Comparison of ENCODE assay signal across 2 cellular contexts in genomic region chr5:168575391-168576372, GRCh38.
TF ChIP-seq lines count a peak whose summit lies in the region.

No MANE protein-coding gene starts in this region.

TF ChIP-seq in IMR-90, 13 proteins besides CTCF, POLR2A, EP300 and RAD21:
- TF ChIP-seq MAFK (IDR thresholded peaks at IDR 0.05; ENCODE audit: low read depth, low read length) (no peak), FOS (IDR thresholded peaks at IDR 0.05; ENCODE audit: low read depth, low read length) (0 out of 2 replicates have a peak, but pooled peaks have one; percentile 29)

TF ChIP-seq in GM12878, 131 proteins besides CTCF, POLR2A, EP300 and RAD21:
- TF ChIP-seq MLLT1 (IDR thresholded peaks at IDR 0.05) (peak; percentile 69; the same call in 1 of the 2 replicates), SP1 (IDR thresholded peaks at IDR 0.05; ENCODE audit: low read depth, low read length) (no peak), ZNF217 (IDR thresholded peaks at IDR 0.05) (no peak), SUZ12 (IDR thresholded peaks at IDR 0.05; ENCODE audit: unreplicated experiment) (no peak), ZBED1 (IDR thresholded peaks at IDR 0.05; ENCODE audit: borderline replicate concordance) (no peak), JUNB (IDR thresholded peaks at IDR 0.05) (peak; percentile 33; the same call in 1 of the 2 replicates), IRF4 (IDR thresholded peaks at IDR 0.05; ENCODE audit: low read depth, low read length) (no peak), CREM (IDR thresholded peaks at IDR 0.05; ENCODE audit: low read depth) (no peak), IRF3 (IDR thresholded peaks at IDR 0.05) (no peak), SRF (IDR thresholded peaks at IDR 0.05; ENCODE audit: low read depth in 2 of 2, low read length in 2 of 2) (no peak), RUNX3 (IDR thresholded peaks at IDR 0.05; ENCODE audit: low read length) (no peak)
